12 cellular contexts compared by ENCODE assay signal in genomic region chr9:77916410-77916819, GRCh38.
DNase-seq lines count a peak whose midpoint lies in the region; ATAC-seq and TF ChIP-seq lines count a peak whose summit lies in the region.
"Had no signal": no experiment of that assay in that cellular context is flagged by ENCODE, and none has a peak within 500 bp of the region (broad histone marks: within the 10 kb centered on the region; RNA-seq: fewer than 3 reads in every experiment).

No MANE protein-coding gene starts in this region.

- H3K36me3 ChIP-seq in CD4-positive, CD25-positive, alpha-beta regulatory T cell (ENCODE audit: control insufficient read depth, insufficient read depth, low read length), result peaks cover 10% of the 10 kb centered on the region
- H3K36me3 ChIP-seq in left lung, result peaks cover 0 to 18% of the 10 kb centered on the region in 2 donors
- H3K36me3 ChIP-seq in tibial nerve, result peaks cover 0 to 33% (median 0%) of the 10 kb centered on the region in 3 donors

- DNase-seq in CD4-positive, CD25-positive, alpha-beta regulatory T cell, result peak in 1 of 3 donors; percentile 79
- no peak for DNase-seq in activated naive CD8-positive, alpha-beta T cell treated with anti-CD3 and anti-CD28 coated beads, Interleukin-2, amount 50 U/mL, for 24 hours
- no peak for DNase-seq in retina
- DNase-seq in stimulated activated CD4-positive, alpha-beta T cell treated with anti-CD3 and anti-CD28 coated beads, Interleukin-15, amount 100 ng/mL, for 24 hours, result no peak
- DNase-seq in left lung, result no peak
- no peak for DNase-seq in tibial nerve (ENCODE audit: low spot score in 2 of 2)
- DNase-seq: activated CD4-positive, CD25-positive, alpha-beta regulatory T cell treated with anti-CD3 and anti-CD28 coated beads, Interleukin-2, amount 50 U/mL, for 72 hours; amygdala; substantia nigra had no signal

- H3K27me3 ChIP-seq in CD4-positive, CD25-positive, alpha-beta regulatory T cell (ENCODE audit: control insufficient read depth, insufficient read depth, low read length), result no peaks in the 10 kb centered on the region
- H3K27me3 ChIP-seq in left lung (no peaks in the 10 kb centered on the region), tibial nerve (no peaks in the 10 kb centered on the region)

- H3K4me3 Mint-ChIP-seq in CD4-positive, CD25-positive, alpha-beta regulatory T cell, result peak overlapping the region in 1 of 4 donors; percentile 51
- H3K4me3 Mint-ChIP-seq in activated naive CD8-positive, alpha-beta T cell treated with anti-CD3 and anti-CD28 coated beads, Interleukin-2, amount 50 U/mL, for 24 hours, result no peak overlapping the region
- H3K4me3 Mint-ChIP-seq: B cell had no signal

- intact Hi-C loops in left lung (cut with DNase I), result loop anchor here in 1 of 2 donors (10.0 kb wide), 1 partner anchor 62 kb away; no protein-coding TSS in a partner anchor

- no peak overlapping the region for H3K27ac ChIP-seq in CD4-positive, CD25-positive, alpha-beta regulatory T cell (ENCODE audit: insufficient read depth, low read length, poor library complexity, severe bottlenecking)
- H3K27ac ChIP-seq in left lung (peak overlapping the region in 1 of 2 donors; percentile 16), tibial nerve (no peak overlapping the region)

- 76 to 78% methylated on average over 4 of the region's 4 CpGs for WGBS in tibial nerve, 2 donors

- no peak for TF ChIP-seq EP300 in tibial nerve (IDR thresholded peaks at IDR 0.05)

- peaks cover 28 to 50% (median 43%) of the 10 kb centered on the region in 4 donors for H3K4me1 Mint-ChIP-seq in CD4-positive, CD25-positive, alpha-beta regulatory T cell
- H3K4me1 Mint-ChIP-seq in activated naive CD8-positive, alpha-beta T cell treated with anti-CD3 and anti-CD28 coated beads, Interleukin-2, amount 50 U/mL, for 24 hours, result peaks cover 20% of the 10 kb centered on the region
- H3K4me1 Mint-ChIP-seq: B cell had no signal

- no peak for ATAC-seq in CD4-positive, CD25-positive, alpha-beta regulatory T cell (ENCODE audit: low read depth in 2 of 2)
- peak; percentile 89 for ATAC-seq in GM18907 (IDR thresholded peaks at IDR 0.05; ENCODE audit: unreplicated experiment)
- ATAC-seq in HG03025 (IDR thresholded peaks at IDR 0.05; ENCODE audit: low FRiP score, unreplicated experiment), result peak; percentile 72
- ATAC-seq in activated naive CD8-positive, alpha-beta T cell treated with anti-CD3 and anti-CD28 coated beads, Interleukin-2, amount 50 U/mL, for 24 hours, result peak; percentile 46
- no peak for ATAC-seq in left lung

- TF ChIP-seq CTCF in left lung (IDR thresholded peaks at IDR 0.05), result no peak
- no peak for TF ChIP-seq CTCF in tibial nerve (IDR thresholded peaks at IDR 0.05)

- no peak for TF ChIP-seq POLR2A in tibial nerve (IDR thresholded peaks at IDR 0.05)

- peaks cover 0 to 2% (median 0%) of the 10 kb centered on the region in 7 donors for H3K9me3 Mint-ChIP-seq in CD4-positive, CD25-positive, alpha-beta regulatory T cell
- H3K9me3 Mint-ChIP-seq in activated naive CD8-positive, alpha-beta T cell treated with anti-CD3 and anti-CD28 coated beads, Interleukin-2, amount 50 U/mL, for 24 hours, result no peaks in the 10 kb centered on the region

- H3K4me3 ChIP-seq in CD4-positive, CD25-positive, alpha-beta regulatory T cell (ENCODE audit: low read depth, low read length), result no peak overlapping the region
- H3K4me3 ChIP-seq in left lung (no peak overlapping the region), tibial nerve (no peak overlapping the region)

- peaks cover 35% of the 10 kb centered on the region for H3K36me3 Mint-ChIP-seq in CD4-positive, CD25-positive, alpha-beta regulatory T cell
- H3K36me3 Mint-ChIP-seq in activated naive CD8-positive, alpha-beta T cell treated with anti-CD3 and anti-CD28 coated beads, Interleukin-2, amount 50 U/mL, for 24 hours (ENCODE audit: low read depth), result peaks cover 16% of the 10 kb centered on the region

- H3K9me3 ChIP-seq in CD4-positive, CD25-positive, alpha-beta regulatory T cell (ENCODE audit: control insufficient read depth in 2 of 2, low read length in 2 of 2), result no peaks in the 10 kb centered on the region
- H3K9me3 ChIP-seq in left lung (no peaks in the 10 kb centered on the region), tibial nerve (no peaks in the 10 kb centered on the region)

- H3K27ac Mint-ChIP-seq in CD4-positive, CD25-positive, alpha-beta regulatory T cell, result peak overlapping the region in 2 of 3 donors; percentile 83 to 88
- H3K27ac Mint-ChIP-seq in activated naive CD8-positive, alpha-beta T cell treated with anti-CD3 and anti-CD28 coated beads, Interleukin-2, amount 50 U/mL, for 24 hours, result no peak overlapping the region
- H3K27ac Mint-ChIP-seq: B cell had no signal

- H3K4me1 ChIP-seq in CD4-positive, CD25-positive, alpha-beta regulatory T cell (ENCODE audit: control insufficient read depth, insufficient read depth, low read length, poor library complexity, severe bottlenecking), result peaks cover 5% of the 10 kb centered on the region
- H3K4me1 ChIP-seq in left lung (peaks cover 0 to 43% of the 10 kb centered on the region in 2 donors), tibial nerve (peaks cover 0 to 36% (median 0%) of the 10 kb centered on the region in 4 donors)

- H3K27me3 Mint-ChIP-seq in CD4-positive, CD25-positive, alpha-beta regulatory T cell, result no peaks in the 10 kb centered on the region
- H3K27me3 Mint-ChIP-seq in activated naive CD8-positive, alpha-beta T cell treated with anti-CD3 and anti-CD28 coated beads, Interleukin-2, amount 50 U/mL, for 24 hours, result no peaks in the 10 kb centered on the region

Comparison
In these comparisons a context has a peak if more than half of its experiments do, and no peak if none do; other contexts are left out.
1. ATAC-seq: peak in GM18907 (single experiment), HG03025 (single experiment) and activated naive CD8-positive, alpha-beta T cell treated with anti-CD3 and anti-CD28 coated beads, Interleukin-2, amount 50 U/mL, for 24 hours (single experiment); none in CD4-positive, CD25-positive, alpha-beta regulatory T cell (0 of 2) and left lung (single experiment).